24 cellular contexts compared by ENCODE assay signal in the genomic region with DNA sequence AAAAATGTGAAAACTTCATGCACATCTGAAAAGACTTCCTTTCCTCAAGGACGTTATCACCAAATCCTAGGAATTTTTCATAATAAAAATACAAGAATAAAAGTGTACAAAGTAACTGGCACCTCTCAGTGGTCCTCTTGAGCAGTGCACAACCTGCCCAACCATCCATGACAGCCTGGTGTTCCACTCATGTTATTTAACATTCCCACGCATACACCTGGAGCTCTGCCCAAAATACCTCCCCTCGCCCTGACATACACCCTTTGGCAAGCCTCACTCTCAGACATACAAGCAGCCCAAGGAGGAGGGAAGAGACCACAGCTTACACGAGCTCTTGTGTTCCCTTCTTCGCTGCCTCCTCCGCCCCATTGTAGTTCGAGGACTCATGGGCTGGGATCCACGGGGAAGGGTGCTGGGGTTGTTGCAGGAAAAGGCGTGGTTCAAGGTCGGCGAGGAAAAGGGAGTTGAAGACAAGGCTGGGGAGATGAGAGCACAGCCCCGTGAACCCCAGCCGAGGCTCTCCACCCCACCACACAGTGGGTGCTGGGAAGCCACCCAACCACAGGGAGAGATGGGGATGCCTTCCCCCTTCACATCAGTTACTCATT. TPM values are rescaled to one million over a fixed set of nuclear protein-coding genes. Genes with fewer than 3 reads are reported as not detected.
DNase-seq lines count a peak whose midpoint lies in the region; ATAC-seq, FAIRE-seq and TF ChIP-seq lines count a peak whose summit lies in the region.
"Had no signal": no experiment of that assay in that cellular context is flagged by ENCODE, and none has a peak within 500 bp of the region (broad histone marks: within the 10 kb centered on the region; RNA-seq: fewer than 3 reads in every experiment).

No MANE protein-coding gene starts in this region.

- H3K36me3 ChIP-seq in K562 (ENCODE audit: control insufficient read depth, insufficient read depth, low read length) (no peaks in the 10 kb centered on the region), osteoblast (ENCODE audit: insufficient read depth, low read length) (no peaks in the 10 kb centered on the region)
- H3K36me3 ChIP-seq: BE2C, MG63 had no signal

- no peak overlapping the region for H3T11ph ChIP-seq in H9 (ENCODE audit: low read length)

- no peak overlapping the region for H3K4ac ChIP-seq in H9 (ENCODE audit: low read depth, low read length)

- H2AK5ac ChIP-seq in H9 (ENCODE audit: insufficient read length, low read length): no peak overlapping the region

- BruUV-seq in K562 (replicated peaks; lab: Mats Ljungman, UMichigan): no TSS peak

- peak overlapping the region in 2 of 3 experiments; percentile 21 to 22; a peak in 3 of 7 replicates for H3K27ac Mint-ChIP-seq in H9
- no peak overlapping the region for H3K27ac Mint-ChIP-seq in activated CD4-positive, alpha-beta memory T cell treated with anti-CD3 and anti-CD28 coated beads, Interleukin-2, amount 10 ng/mL, durations not matched to agents 7 days and 5 days
- H3K27ac Mint-ChIP-seq: CD4-positive, CD25-positive, alpha-beta regulatory T cell had no signal

- FAIRE-seq in K562 (lab: Jason Lieb, UNC): no peak
- FAIRE-seq: G401.6, GM19239 had no signal

- POLR2A ChIA-PET in K562 (lab: Yijun Ruan, JAX): interaction anchor here (0.6 kb wide), 2 partner anchors 33 to 1343 kb away, joined by 3 to 4 read pairs; no protein-coding TSS in a partner anchor
- POLR2A ChIA-PET in activated CD4-positive, alpha-beta memory T cell treated with anti-CD3 and anti-CD28 coated beads, Interleukin-2, amount 10 ng/mL, durations not matched to agents 7 days and 5 days (lab: Charles Lee): no interaction called here

- no peak overlapping the region for H2BK12ac ChIP-seq in H9 (ENCODE audit: insufficient read length, low read depth, low read length)

- no peaks in the 10 kb centered on the region for H3K27me3 ChIP-seq in H9 (ENCODE audit: insufficient read depth, low read length)
- H3K27me3 ChIP-seq in K562 (ENCODE audit: control insufficient read depth in 2 of 2, insufficient read depth in 2 of 2, low read length in 2 of 2): peaks cover 57 to 76% of the 10 kb centered on the region in 2 experiments
- no peaks in the 10 kb centered on the region for H3K27me3 ChIP-seq in osteoblast (ENCODE audit: insufficient read depth, low read length)
- H3K27me3 ChIP-seq: BE2C, MG63 had no signal

- H3K23ac ChIP-seq in H9 (ENCODE audit: insufficient read length, low read depth, low read length): no peak overlapping the region

- H3K4me3 Mint-ChIP-seq in H9: no peak overlapping the region
- no peak overlapping the region for H3K4me3 Mint-ChIP-seq in activated CD4-positive, alpha-beta memory T cell treated with anti-CD3 and anti-CD28 coated beads, Interleukin-2, amount 10 ng/mL, durations not matched to agents 7 days and 5 days
- H3K4me3 Mint-ChIP-seq: CD4-positive, CD25-positive, alpha-beta regulatory T cell; IgD-negative memory B cell had no signal

- H3K4me1 Mint-ChIP-seq in H9: peaks cover 5 to 12% of the 10 kb centered on the region in 2 experiments; a peak in 3 of 4 replicates
- H3K4me1 Mint-ChIP-seq in activated CD4-positive, alpha-beta memory T cell treated with anti-CD3 and anti-CD28 coated beads, Interleukin-2, amount 10 ng/mL, durations not matched to agents 7 days and 5 days: no peaks in the 10 kb centered on the region
- H3K4me1 Mint-ChIP-seq: CD4-positive, CD25-positive, alpha-beta regulatory T cell had no signal

- H2BK120ac ChIP-seq in H9 (ENCODE audit: low read depth, low read length, poor library complexity, severe bottlenecking): no peak overlapping the region

- H3K56ac ChIP-seq in H9 (ENCODE audit: insufficient read length, low read depth, low read length): no peak overlapping the region

- H3K79me2 ChIP-seq in H9 (ENCODE audit: insufficient read depth, low read length) (no peaks in the 10 kb centered on the region), K562 (ENCODE audit: control insufficient read depth, insufficient read depth, low read length) (no peaks in the 10 kb centered on the region), osteoblast (ENCODE audit: insufficient read depth, low read length) (no peaks in the 10 kb centered on the region)

- DNase-seq in activated effector memory CD4-positive, alpha-beta T cell treated with anti-CD3 and anti-CD28 coated beads, Interleukin-2, amount 50 U/mL, for 16 hours: peak; percentile 39
- DNase-seq in activated effector memory CD4-positive, alpha-beta T cell treated with Interleukin-2 at 50 U/mL for 16 hours: no peak
- DNase-seq in H9: peak; percentile 14
- DNase-seq in K562 (ENCODE audit: extremely low read depth in 1 of 4, low spot score in 3 of 4): no peak
- DNase-seq in osteoblast (ENCODE audit: insufficient read length, low spot score, missing footprints): peak; percentile 34
- DNase-seq in activated CD4-positive, alpha-beta memory T cell treated with anti-CD3 and anti-CD28 coated beads, Interleukin-2, amount 10 ng/mL, durations not matched to agents 7 days and 5 days: no peak
- DNase-seq in RKO (ENCODE audit: low spot score): no peak
- DNase-seq in activated CD8-positive, alpha-beta memory T cell treated with anti-CD3 and anti-CD28 coated beads for 24 hours: no peak
- DNase-seq: 8988T; BE2C; CD4-positive, CD25-positive, alpha-beta regulatory T cell; GM23248; Kasumi-1; MG63; NCI-H1048; NCI-H1436; NCI-H2029; NCI-H526; RPMI8226 had no signal

- no peak overlapping the region for H3K4me3 ChIP-seq in K562
- no peak overlapping the region for H3K4me3 ChIP-seq in osteoblast (ENCODE audit: insufficient read depth, low read length)
- H3K4me3 ChIP-seq: GM23248, MG63 had no signal

- in situ Hi-C loops in K562 (cut with MboI): loop anchor here (25.0 kb wide), 1 partner anchor 395 kb away; no protein-coding TSS in a partner anchor

- no peaks in the 10 kb centered on the region; a peak in 1 of 7 replicates for H3K36me3 Mint-ChIP-seq in H9 (ENCODE audit: insufficient read depth in 1 of 3, low read depth in 3 of 3)
- no peaks in the 10 kb centered on the region for H3K36me3 Mint-ChIP-seq in activated CD4-positive, alpha-beta memory T cell treated with anti-CD3 and anti-CD28 coated beads, Interleukin-2, amount 10 ng/mL, durations not matched to agents 7 days and 5 days (ENCODE audit: low read depth)
- H3K36me3 Mint-ChIP-seq: CD4-positive, CD25-positive, alpha-beta regulatory T cell; IgD-negative memory B cell had no signal

- H2AFZ ChIP-seq in H9 (ENCODE audit: low read length) (no peak overlapping the region), K562 (ENCODE audit: low read depth, low read length) (no peak overlapping the region), osteoblast (ENCODE audit: low read length) (no peak overlapping the region)
- H2AFZ ChIP-seq: GM23248 had no signal

- H3K4me1 ChIP-seq in H9 (ENCODE audit: insufficient read depth, low read length): no peaks in the 10 kb centered on the region
- H3K4me1 ChIP-seq in K562 (replicated peaks in 1 of 2; ENCODE audit: control insufficient read depth in 2 of 2, insufficient read depth in 2 of 2, low read length in 2 of 2): peaks cover 0 to 25% of the 10 kb centered on the region in 2 experiments; a peak in 1 of 5 replicates
- H3K4me1 ChIP-seq in osteoblast (ENCODE audit: insufficient read depth, low read length): no peaks in the 10 kb centered on the region
- H3K4me1 ChIP-seq: BE2C, Caco-2 had no signal

- no peak for TF ChIP-seq EP300 in K562 (IDR thresholded peaks at IDR 0.05; ENCODE audit: low read length)

- H3K4me2 ChIP-seq in H9 (ENCODE audit: insufficient read depth, insufficient read length, low read length) (no peak overlapping the region), K562 (ENCODE audit: insufficient read depth, low read length) (no peak overlapping the region), osteoblast (ENCODE audit: insufficient read depth, low read length) (no peak overlapping the region)

- H2BK20ac ChIP-seq in H9 (ENCODE audit: low read depth, low read length, poor library complexity, severe bottlenecking): no peak overlapping the region

- H3K27me3 Mint-ChIP-seq in H9 (ENCODE audit: low read depth): no peaks in the 10 kb centered on the region
- H3K27me3 Mint-ChIP-seq in activated CD4-positive, alpha-beta memory T cell treated with anti-CD3 and anti-CD28 coated beads, Interleukin-2, amount 10 ng/mL, durations not matched to agents 7 days and 5 days: no peaks in the 10 kb centered on the region

- CTCF ChIA-PET in K562 (lab: Yijun Ruan, JAX; ENCODE audit: low intra/inter-chr PET ratio): no interaction called here
- CTCF ChIA-PET in activated CD4-positive, alpha-beta memory T cell treated with anti-CD3 and anti-CD28 coated beads, Interleukin-2, amount 10 ng/mL, durations not matched to agents 7 days and 5 days (lab: Charles Lee): interaction anchor here (1.4 kb wide), 1 partner anchor 8 kb away, joined by 3 read pairs; no protein-coding TSS in a partner anchor

- no peak overlapping the region for H2BK5ac ChIP-seq in H9 (ENCODE audit: insufficient read length, low read length)

- no peak overlapping the region for H3K18ac ChIP-seq in H9 (ENCODE audit: insufficient read length, low read depth, low read length)

- H3K14ac ChIP-seq in H9 (ENCODE audit: insufficient read depth, low read length): no peak overlapping the region

- H4K20me1 ChIP-seq in H9 (ENCODE audit: control insufficient read depth, insufficient read depth, insufficient read length) (no peaks in the 10 kb centered on the region), K562 (replicated peaks; ENCODE audit: control insufficient read depth, insufficient read depth, low read length) (peaks cover 13% of the 10 kb centered on the region), osteoblast (ENCODE audit: insufficient read depth, low read length) (no peaks in the 10 kb centered on the region)

- no peak overlapping the region for H4K5ac ChIP-seq in H9 (ENCODE audit: insufficient read length, low read depth, low read length)

- TF ChIP-seq CTCF in H9 (conservative IDR thresholded peaks at IDR 0.05) (no peak), K562 (IDR thresholded peaks at IDR 0.05 in 2 of 3, conservative IDR thresholded peaks at IDR 0.05 in 1 of 3; ENCODE audit: insufficient read depth in 2 of 3, low read depth in 1 of 3, low read length in 3 of 3) (no peak), osteoblast (IDR thresholded peaks at IDR 0.05; ENCODE audit: extremely low read depth, low read depth, low read length) (no peak)

- ATAC-seq in K562: no peak

- H3K9me1 ChIP-seq in K562 (ENCODE audit: control insufficient read depth, insufficient read depth, low read length): no peaks in the 10 kb centered on the region

- H3K23me2 ChIP-seq in H9 (ENCODE audit: insufficient read length, low read depth, low read length, poor library complexity, severe bottlenecking): no peaks in the 10 kb centered on the region

- no CpG with 5 or more reads among the region's 13 CpGs for WGBS in H9 (ENCODE audit: extremely low coverage, insufficient read length, low lambda C conversion rate)
- WGBS in K562 (ENCODE audit: insufficient coverage, low coverage, missing lambda C conversion rate): 4% methylated on average over 13 of the region's 13 CpGs

- TF ChIP-seq RAD21 in K562 (CRISPR knock-in tag; conservative IDR thresholded peaks at IDR 0.05 in 1 of 2, IDR thresholded peaks at IDR 0.05 in 1 of 2): no peak

- intact Hi-C loops in K562 (cut with micrococcal nuclease): no loop called here

- no peaks in the 10 kb centered on the region for H3K79me1 ChIP-seq in H9 (ENCODE audit: insufficient read depth, low read depth, low read length, poor library complexity, severe bottlenecking)

- H3K27ac ChIP-seq in H9 (ENCODE audit: insufficient read length, low read depth, low read length) (no peak overlapping the region), K562 (ENCODE audit: extremely low read depth, low read depth, low read length) (no peak overlapping the region), osteoblast (ENCODE audit: low read depth, low read length) (no peak overlapping the region)
- H3K27ac ChIP-seq: GM23248 had no signal

- H3K9me3 Mint-ChIP-seq in H9: no peaks in the 10 kb centered on the region
- no peaks in the 10 kb centered on the region for H3K9me3 Mint-ChIP-seq in activated CD4-positive, alpha-beta memory T cell treated with anti-CD3 and anti-CD28 coated beads, Interleukin-2, amount 10 ng/mL, durations not matched to agents 7 days and 5 days
- H3K9me3 Mint-ChIP-seq: CD4-positive, CD25-positive, alpha-beta regulatory T cell; IgD-negative memory B cell had no signal

- TF ChIP-seq POLR2A in K562 (conservative IDR thresholded peaks at IDR 0.05): no peak

- H2BK15ac ChIP-seq in H9 (ENCODE audit: low read depth, low read length): no peak overlapping the region

- H3K9me3 ChIP-seq in H9 (ENCODE audit: control insufficient read depth, low read depth, low read length): no peaks in the 10 kb centered on the region
- no peaks in the 10 kb centered on the region for H3K9me3 ChIP-seq in K562 (replicated peaks; ENCODE audit: control insufficient read depth, insufficient read depth, low read depth, low read length)
- H3K9me3 ChIP-seq in osteoblast (ENCODE audit: low read depth, low read length): no peaks in the 10 kb centered on the region
- H3K9me3 ChIP-seq: BE2C, Caco-2, MG63 had no signal

- no peak overlapping the region for H4K91ac ChIP-seq in H9 (ENCODE audit: insufficient read length, low read depth, low read length)

- H4K8ac ChIP-seq in H9 (replicated peaks; ENCODE audit: insufficient read length, low read depth, low read length): no peak overlapping the region

- H3K9ac ChIP-seq in H9 (ENCODE audit: extremely low read depth, insufficient read length, low read length) (no peak overlapping the region), K562 (ENCODE audit: insufficient read depth in 1 of 2, low read depth in 2 of 2, low read length in 2 of 2) (no peak overlapping the region)
- H3K9ac ChIP-seq: GM23248 had no signal

RNA-seq across cellular contexts. Expression of a gene that starts 23.3 kb away (rescaled TPM):
- total RNA-seq in H9 (2021) (3.1 and 3.2 TPM in 2 replicates), K562 (2014; rRNA removed) (not detected in 2 replicates), K562 (2014; rRNA removed; fragmentation: Illumina TruSeq; extraction: Trizol) (not detected in 2 replicates), K562 (2015; rRNA removed; fragmentation: Illumina TruSeq; extraction: Trizol) (not detected in 2 replicates), K562 (2021) (not detected in 2 replicates), osteoblast (under 0.01 and 1.4 TPM in 2 replicates)
- total RNA-seq in K562 (2011; cell fraction: chromatin; rRNA removed; ENCODE audit: low replicate concordance): not detected in 2 replicates
- total RNA-seq in K562 (2011; cell fraction: nucleolus; rRNA removed): under 0.01 TPM in 1 of 2 replicates, not detected in the other
- 0.07 TPM in 1 of 2 replicates, not detected in the other for total RNA-seq in K562 (2011; cell fraction: nucleoplasm; rRNA removed)
- polyA plus RNA-seq in K562 (2011; rRNA removed) (not detected in 2 replicates), K562 (2014; fragmentation: Illumina TruSeq; extraction: Trizol) (not detected in 2 replicates), K562 (2014; fragmentation: Nextera tagmentation; extraction: Ambion mirVana) (under 1 TPM; 0.01 TPM), K562 (2014; rRNA removed) (0.03 TPM in 1 of 2 replicates, not detected in the other)
- 0.04 TPM in 1 of 2 replicates, not detected in the other for polyA plus RNA-seq in K562 (2011; cell fraction: cytosol; rRNA removed)
- polyA plus RNA-seq in K562 (2011; cell fraction: nucleus; rRNA removed): 0.03 and 0.06 TPM in 2 replicates
- polyA plus RNA-seq in K562 (2012): 0.04 and 0.06 TPM in 2 replicates
- polyA minus RNA-seq in K562 (2011; rRNA and poly(A)+ RNA removed): not detected in 2 replicates
- polyA minus RNA-seq in K562 (2011; cell fraction: cytosol; rRNA and poly(A)+ RNA removed): not detected in 2 replicates
- not detected in 2 replicates for polyA minus RNA-seq in K562 (2011; cell fraction: nucleus; rRNA and poly(A)+ RNA removed)
- under 1 TPM; 0.08 to 0.35 TPM for total RNA-seq in activated CD4-positive, alpha-beta memory T cell treated with anti-CD3 and anti-CD28 coated beads, Interleukin-2, amount 10 ng/mL, durations not matched to agents 7 days and 5 days
- total RNA-seq: CD4-positive, CD25-positive, alpha-beta regulatory T cell; OCI-LY7 had no signal
- polyA plus RNA-seq: IgD-negative memory B cell had no signal

Comparison
In these comparisons a context has a peak if more than half of its experiments do, and no peak if none do; other contexts are left out.
1. DNase-seq: peak in activated effector memory CD4-positive, alpha-beta T cell treated with anti-CD3 and anti-CD28 coated beads, Interleukin-2, amount 50 U/mL, for 16 hours (single experiment), H9 (single experiment) and osteoblast (single experiment); none in activated effector memory CD4-positive, alpha-beta T cell treated with Interleukin-2 at 50 U/mL for 16 hours (single experiment), K562 (0 of 4), activated CD4-positive, alpha-beta memory T cell treated with anti-CD3 and anti-CD28 coated beads, Interleukin-2, amount 10 ng/mL, durations not matched to agents 7 days and 5 days (single experiment), RKO (single experiment) and activated CD8-positive, alpha-beta memory T cell treated with anti-CD3 and anti-CD28 coated beads for 24 hours (single experiment).